Comparison of ENCODE assay signal across 9 cellular contexts in genomic region chr3:195634426-195635261, GRCh38. TPM values are rescaled to one million over a fixed set of nuclear protein-coding genes. Genes with fewer than 3 reads are reported as not detected.
A peak's percentile ranks its signal among the peaks of the same experiment; 100 is the strongest.
DNase-seq lines count a peak whose midpoint lies in the region; ATAC-seq and TF ChIP-seq lines count a peak whose summit lies in the region.
"Not testable (repeated sequence)": the region's sequence is repeated elsewhere in the genome, so short reads cannot be mapped to it uniquely, and the experiment has no call there.
"Had no signal": no experiment of that assay in that cellular context is flagged by ENCODE, and none has a peak within 500 bp of the region (broad histone marks: within the 10 kb centered on the region; RNA-seq: fewer than 3 reads in every experiment).

No MANE protein-coding gene starts in this region.

- H3F3A ChIP-seq in PC-3 (ENCODE audit: low read length, unreplicated experiment) = not testable (repeated sequence)

- not testable (repeated sequence) for H4K20me1 ChIP-seq in DND-41 (ENCODE audit: insufficient read depth, low read length); PC-3 (ENCODE audit: low read length)

- not testable (repeated sequence) for H3K79me2 ChIP-seq in DND-41 (ENCODE audit: insufficient read depth, low read length); PC-3 (ENCODE audit: low read length)

- not testable (repeated sequence) for H3K27me3 ChIP-seq in DND-41 (ENCODE audit: insufficient read depth, low read length, poor library complexity); PC-3 (ENCODE audit: low read length); muscle layer of colon (ENCODE audit: control insufficient read depth in 1 of 2, insufficient read depth in 2 of 2, low read length in 2 of 2)

- peak overlapping the region; percentile 22 for H3K4me3 Mint-ChIP-seq in activated T-helper 17 cell treated with anti-CD3 and anti-CD28 coated beads, Interleukin-2, amount 50 U/mL, for 72 hours

- H3K36me3 ChIP-seq in DND-41 (ENCODE audit: insufficient read depth, low read length); PC-3 (ENCODE audit: low read depth, low read length); muscle layer of colon (ENCODE audit: insufficient read depth, low read length): not testable (repeated sequence)

- H3K9me3 ChIP-seq in DND-41 (ENCODE audit: insufficient read depth, low read length, severe bottlenecking); PC-3 (ENCODE audit: low read length); muscle layer of colon (ENCODE audit: low read length): not testable (repeated sequence)

- not testable (repeated sequence) for H3K4me1 Mint-ChIP-seq in activated T-helper 17 cell treated with anti-CD3 and anti-CD28 coated beads, Interleukin-2, amount 50 U/mL, for 72 hours

- H3K4me2 ChIP-seq in DND-41 (ENCODE audit: insufficient read depth, low read length) = peak overlapping the region; percentile 48; the same call in 1 of the 2 replicates
- not testable (repeated sequence) for H3K4me2 ChIP-seq in PC-3 (ENCODE audit: low read length)

- H3K27me3 Mint-ChIP-seq in activated T-helper 17 cell treated with anti-CD3 and anti-CD28 coated beads, Interleukin-2, amount 50 U/mL, for 72 hours = not testable (repeated sequence)

- POLR2A ChIA-PET in PC-3 (lab: Charles Lee; ENCODE audit: unreplicated experiment) = not testable (repeated sequence)

- H3K36me3 Mint-ChIP-seq in activated T-helper 17 cell treated with anti-CD3 and anti-CD28 coated beads, Interleukin-2, amount 50 U/mL, for 72 hours (ENCODE audit: low read depth) = peaks cover 24% of the 10 kb centered on the region

- not testable (repeated sequence) for H3K27ac Mint-ChIP-seq in activated T-helper 17 cell treated with anti-CD3 and anti-CD28 coated beads, Interleukin-2, amount 50 U/mL, for 72 hours

- not testable (repeated sequence) for TF ChIP-seq CTCF in DND-41 (IDR thresholded peaks at IDR 0.05; ENCODE audit: borderline replicate concordance, extremely low read depth, low read length, poor library complexity, severe bottlenecking); PC-3 (conservative IDR thresholded peaks at IDR 0.05; ENCODE audit: low read depth, low read length); fibroblast of mammary gland (conservative IDR thresholded peaks at IDR 0.05; ENCODE audit: control insufficient read depth, insufficient read depth, low read depth, low read length)

- H3K9me3 Mint-ChIP-seq in activated T-helper 17 cell treated with anti-CD3 and anti-CD28 coated beads, Interleukin-2, amount 50 U/mL, for 72 hours = not testable (repeated sequence)

- DNase-seq in DND-41; PC-3; fibroblast of mammary gland (ENCODE audit: low read depth): not testable (repeated sequence)
- peak; percentile 41 for DNase-seq in stimulated activated CD8-positive, alpha-beta memory T cell treated with anti-CD3 and anti-CD28 coated beads, Interleukin-15, amount 100 ng/mL, for 1 hour (ENCODE audit: low read depth)

- not testable (repeated sequence) for H2AFZ ChIP-seq in DND-41 (ENCODE audit: low read depth, low read length); PC-3 (ENCODE audit: low read length)

- not testable (repeated sequence) for H3K27ac ChIP-seq in DND-41 (ENCODE audit: low read length); PC-3 (ENCODE audit: low read length)
- peak overlapping the region; percentile 56 for H3K27ac ChIP-seq in muscle layer of colon (ENCODE audit: low read depth, low read length)

- ATAC-seq in DND-41 (ENCODE audit: insufficient read depth, low read depth) = peak; percentile 96
- ATAC-seq in GM21390 (IDR thresholded peaks at IDR 0.05; ENCODE audit: unreplicated experiment) = peak; percentile 93
- peak; percentile 89 for ATAC-seq in HG03064 (IDR thresholded peaks at IDR 0.05; ENCODE audit: low read depth, unreplicated experiment)
- peak; percentile 97 for ATAC-seq in PC-3
- peak; percentile 80 for ATAC-seq in activated T-helper 17 cell treated with anti-CD3 and anti-CD28 coated beads, Interleukin-2, amount 50 U/mL, for 72 hours (replicated peaks)

- TSS peak; percentile 93 for BruUV-seq in PC-3 (replicated peaks; lab: Mats Ljungman, UMichigan)

- intact Hi-C loops in PC-3 (cut with micrococcal nuclease) = not testable (repeated sequence)

- peak overlapping the region in 1 of 2 experiments; percentile 54; a peak in 3 of 4 replicates for H3K4me3 ChIP-seq in DND-41 (ENCODE audit: low read depth in 1 of 2, low read length in 2 of 2)
- H3K4me3 ChIP-seq in PC-3 (ENCODE audit: low read length) = peak overlapping the region; percentile 59
- H3K4me3 ChIP-seq in fibroblast of mammary gland (ENCODE audit: control insufficient read depth, low read depth, low read length) = peak overlapping the region; percentile 36
- peak overlapping the region in 1 of 2 donors; percentile 35 for H3K4me3 ChIP-seq in muscle layer of colon (ENCODE audit: low read depth in 1 of 2, low read length in 2 of 2)

- CTCF ChIA-PET in PC-3 (lab: Charles Lee) = not testable (repeated sequence)

- H3K9me2 ChIP-seq in PC-3 (replicated peaks; ENCODE audit: low read length) = not testable (repeated sequence)

- H3K9ac ChIP-seq in DND-41 (ENCODE audit: low read depth, low read length); muscle layer of colon (ENCODE audit: low read length): not testable (repeated sequence)
- peak overlapping the region; percentile 37; the same call in 1 of the 2 replicates for H3K9ac ChIP-seq in PC-3 (ENCODE audit: low read length)

- H3K4me1 ChIP-seq in DND-41 (ENCODE audit: insufficient read depth, low read length); PC-3 (ENCODE audit: insufficient read depth, low read length); muscle layer of colon (ENCODE audit: insufficient read depth, low read length): not testable (repeated sequence)

RNA-seq across cellular contexts. Expression of gene APOD, which starts 50.9 kb away (rescaled TPM):
- 0.29 TPM in 1 of 2 replicates, not detected in the other for total RNA-seq in PC-3 (2014; rRNA removed)
- 1 to 10 TPM in 1 of 2 donors, not detected in 1; 4.2 TPM for total RNA-seq in activated T-helper 17 cell treated with anti-CD3 and anti-CD28 coated beads, Interleukin-2, amount 50 U/mL, for 72 hours
- total RNA-seq: activated CD8-positive, alpha-beta memory T cell treated with anti-CD3 and anti-CD28 coated beads for 36 hours had no signal
